ENCODE assay signal across 14 cellular contexts in genomic region chr16:87926246-87927194, GRCh38. TPM values are rescaled to one million over a fixed set of nuclear protein-coding genes. Genes with fewer than 3 reads are reported as not detected.
DNase-seq lines count a peak whose midpoint lies in the region; ATAC-seq and TF ChIP-seq lines count a peak whose summit lies in the region.
"Had no signal": no experiment of that assay in that cellular context is flagged by ENCODE, and none has a peak within 500 bp of the region (broad histone marks: within the 10 kb centered on the region; RNA-seq: fewer than 3 reads in every experiment).

No MANE protein-coding gene starts in this region.

- no peaks in the 10 kb centered on the region for H3K9me2 ChIP-seq in hepatocyte (replicated peaks; ENCODE audit: insufficient read depth)

- H4K5ac ChIP-seq in H9 (ENCODE audit: insufficient read length, low read depth, low read length): no peak overlapping the region

- no peak overlapping the region for H3K18ac ChIP-seq in H9 (ENCODE audit: insufficient read length, low read depth, low read length)

- H3K14ac ChIP-seq in H9 (ENCODE audit: insufficient read depth, low read length): peak overlapping the region; percentile 40; the same call in 1 of the 2 replicates

- no peaks in the 10 kb centered on the region for H4K20me1 ChIP-seq in H9 (ENCODE audit: control insufficient read depth, insufficient read depth, insufficient read length)
- H4K20me1 ChIP-seq in hepatocyte (ENCODE audit: insufficient read depth, poor library complexity, severe bottlenecking): no peaks in the 10 kb centered on the region

- H3T11ph ChIP-seq in H9 (ENCODE audit: low read length): no peak overlapping the region

- no peak overlapping the region for H2BK5ac ChIP-seq in H9 (ENCODE audit: insufficient read length, low read length)

- no peak overlapping the region for H3K27ac ChIP-seq in H9 (ENCODE audit: insufficient read length, low read depth, low read length)
- peak overlapping the region; percentile 59 for H3K27ac ChIP-seq in WERI-Rb-1
- no peak overlapping the region for H3K27ac ChIP-seq in hepatocyte
- no peak overlapping the region for H3K27ac ChIP-seq in right atrium auricular region
- H3K27ac ChIP-seq: breast epithelium had no signal

- H3K27ac Mint-ChIP-seq in H9: peak overlapping the region in 1 of 3 experiments; percentile 85; a peak in 3 of 7 replicates
- H3K27ac Mint-ChIP-seq in natural killer cell treated with Interleukin-12 subunit alpha and Interleukin-12 subunit beta and Interleukin-15 and Interleukin-18, amount 100 ng/mL, for 72 hours: no peak overlapping the region
- H3K27ac Mint-ChIP-seq: HFFc6 had no signal

- H2BK15ac ChIP-seq in H9 (ENCODE audit: low read depth, low read length): no peak overlapping the region; the same call in 1 of the 2 replicates

- no peak overlapping the region for H3K4me3 Mint-ChIP-seq in H9
- no peak overlapping the region for H3K4me3 Mint-ChIP-seq in natural killer cell treated with Interleukin-12 subunit alpha and Interleukin-12 subunit beta and Interleukin-15 and Interleukin-18, amount 100 ng/mL, for 72 hours
- H3K4me3 Mint-ChIP-seq: HFFc6 had no signal

- H3K36me3 ChIP-seq in WERI-Rb-1 (no peaks in the 10 kb centered on the region), hepatocyte (replicated peaks; ENCODE audit: insufficient read depth, low read depth) (no peaks in the 10 kb centered on the region), right atrium auricular region (no peaks in the 10 kb centered on the region)
- H3K36me3 ChIP-seq: breast epithelium, MG63, pancreas had no signal

- H3K23me2 ChIP-seq in H9 (ENCODE audit: insufficient read length, low read depth, low read length, poor library complexity, severe bottlenecking): no peaks in the 10 kb centered on the region

- H2BK12ac ChIP-seq in H9 (ENCODE audit: insufficient read length, low read depth, low read length): no peak overlapping the region

- no peaks in the 10 kb centered on the region for H3K27me3 ChIP-seq in H9 (ENCODE audit: insufficient read depth, low read length)
- no peaks in the 10 kb centered on the region for H3K27me3 ChIP-seq in WERI-Rb-1 (ENCODE audit: insufficient read depth, low read depth, severe bottlenecking)
- H3K27me3 ChIP-seq in hepatocyte: no peaks in the 10 kb centered on the region
- H3K27me3 ChIP-seq in right atrium auricular region: no peaks in the 10 kb centered on the region
- H3K27me3 ChIP-seq: breast epithelium, MG63, pancreas had no signal

- DNase-seq in DMS153 treated with DMSO at 0.1 percent for 48 hours (lab: John Stamatoyannopoulos, UW; ENCODE audit: unreplicated experiment) (peak; percentile 59), H9 (no peak), WERI-Rb-1 (no peak), hepatocyte (ENCODE audit: low spot score) (no peak), right atrium auricular region (ENCODE audit: low spot score) (no peak), D341Med (ENCODE audit: low spot score) (no peak), HUDEP-2 (lab: John Stamatoyannopoulos, UW; ENCODE audit: unreplicated experiment in 76 of 76) (no peak)
- DNase-seq in natural killer cell treated with Interleukin-12 subunit alpha and Interleukin-12 subunit beta and Interleukin-15 and Interleukin-18, amount 100 ng/mL, for 72 hours (ENCODE audit: low spot score): peak; percentile 44
- DNase-seq: DND-41, HFFc6, MG63 had no signal

- no peak for TF ChIP-seq CTCF in H9 (conservative IDR thresholded peaks at IDR 0.05)
- no peak for TF ChIP-seq CTCF in WERI-Rb-1 (IDR thresholded peaks at IDR 0.05; ENCODE audit: low read depth, low read length)
- TF ChIP-seq CTCF in hepatocyte (IDR thresholded peaks at IDR 0.05; ENCODE audit: poor library complexity): no peak
- no peak for TF ChIP-seq CTCF in right atrium auricular region (IDR thresholded peaks at IDR 0.05)

- H3K79me1 ChIP-seq in H9 (ENCODE audit: insufficient read depth, low read depth, low read length, poor library complexity, severe bottlenecking): no peaks in the 10 kb centered on the region

- no peak overlapping the region for H2AK5ac ChIP-seq in H9 (ENCODE audit: insufficient read length, low read length)

- no peaks in the 10 kb centered on the region for H3K9me3 ChIP-seq in H9 (ENCODE audit: control insufficient read depth, low read depth, low read length)
- no peaks in the 10 kb centered on the region for H3K9me3 ChIP-seq in WERI-Rb-1 (ENCODE audit: severe bottlenecking)
- no peaks in the 10 kb centered on the region for H3K9me3 ChIP-seq in hepatocyte (ENCODE audit: low read depth)
- no peaks in the 10 kb centered on the region for H3K9me3 ChIP-seq in right atrium auricular region
- H3K9me3 ChIP-seq: breast epithelium, MG63, pancreas had no signal

- H3K4me2 ChIP-seq in H9 (ENCODE audit: insufficient read depth, insufficient read length, low read length) (no peak overlapping the region), hepatocyte (no peak overlapping the region)

- H3K79me2 ChIP-seq in H9 (ENCODE audit: insufficient read depth, low read length) (no peaks in the 10 kb centered on the region), hepatocyte (no peaks in the 10 kb centered on the region)

- no peaks in the 10 kb centered on the region for H3K4me1 ChIP-seq in H9 (ENCODE audit: insufficient read depth, low read length)
- no peaks in the 10 kb centered on the region for H3K4me1 ChIP-seq in hepatocyte (ENCODE audit: insufficient read depth)
- no peaks in the 10 kb centered on the region for H3K4me1 ChIP-seq in right atrium auricular region
- H3K4me1 ChIP-seq: breast epithelium had no signal

- no peak overlapping the region for H3K4me3 ChIP-seq in WERI-Rb-1 (ENCODE audit: low read depth, low read length)
- no peak overlapping the region for H3K4me3 ChIP-seq in hepatocyte
- H3K4me3 ChIP-seq in right atrium auricular region: no peak overlapping the region
- H3K4me3 ChIP-seq: breast epithelium, MG63, pancreas had no signal

- H3K4me1 Mint-ChIP-seq in H9: peaks cover 23 to 29% of the 10 kb centered on the region in 2 experiments
- peaks cover 0 to 5% of the 10 kb centered on the region in 2 donors for H3K4me1 Mint-ChIP-seq in natural killer cell treated with Interleukin-12 subunit alpha and Interleukin-12 subunit beta and Interleukin-15 and Interleukin-18, amount 100 ng/mL, for 72 hours (ENCODE audit: low read depth in 2 of 2)

- H2BK120ac ChIP-seq in H9 (ENCODE audit: low read depth, low read length, poor library complexity, severe bottlenecking): no peak overlapping the region

- peaks cover 15% of the 10 kb centered on the region for H3K27me3 Mint-ChIP-seq in H9 (ENCODE audit: low read depth)
- peaks cover 9 to 14% of the 10 kb centered on the region in 2 donors for H3K27me3 Mint-ChIP-seq in natural killer cell treated with Interleukin-12 subunit alpha and Interleukin-12 subunit beta and Interleukin-15 and Interleukin-18, amount 100 ng/mL, for 72 hours

- H2BK20ac ChIP-seq in H9 (ENCODE audit: low read depth, low read length, poor library complexity, severe bottlenecking): no peak overlapping the region

- no peak overlapping the region for H4K8ac ChIP-seq in H9 (replicated peaks; ENCODE audit: insufficient read length, low read depth, low read length)

- H3K9ac ChIP-seq in H9 (ENCODE audit: extremely low read depth, insufficient read length, low read length): no peak overlapping the region

- H4K91ac ChIP-seq in H9 (ENCODE audit: insufficient read length, low read depth, low read length): no peak overlapping the region

- H3K23ac ChIP-seq in H9 (ENCODE audit: insufficient read length, low read depth, low read length): no peak overlapping the region

- H2AFZ ChIP-seq in H9 (ENCODE audit: low read length) (no peak overlapping the region), hepatocyte (no peak overlapping the region)

- H3K4ac ChIP-seq in H9 (ENCODE audit: low read depth, low read length): no peak overlapping the region

- no peaks in the 10 kb centered on the region; a peak in 1 of 5 replicates for H3K9me3 Mint-ChIP-seq in H9
- H3K9me3 Mint-ChIP-seq in natural killer cell treated with Interleukin-12 subunit alpha and Interleukin-12 subunit beta and Interleukin-15 and Interleukin-18, amount 100 ng/mL, for 72 hours: no peaks in the 10 kb centered on the region
- H3K9me3 Mint-ChIP-seq: HFFc6 had no signal

- no peak overlapping the region for H3K56ac ChIP-seq in H9 (ENCODE audit: insufficient read length, low read depth, low read length)

- ATAC-seq in natural killer cell treated with Interleukin-12 subunit alpha and Interleukin-12 subunit beta and Interleukin-15 and Interleukin-18, amount 100 ng/mL, for 72 hours: no peak
- ATAC-seq: pancreas had no signal

- WGBS in H9 (ENCODE audit: extremely low coverage, insufficient read length, low lambda C conversion rate): no CpG with 5 or more reads among the region's 44 CpGs
- WGBS in hepatocyte (ENCODE audit: low lambda C conversion rate, missing lambda C conversion rate): 87% methylated on average over 44 of the region's 44 CpGs

- no peaks in the 10 kb centered on the region for H3K36me3 Mint-ChIP-seq in H9 (ENCODE audit: insufficient read depth in 1 of 3, low read depth in 3 of 3)
- no peaks in the 10 kb centered on the region for H3K36me3 Mint-ChIP-seq in natural killer cell treated with Interleukin-12 subunit alpha and Interleukin-12 subunit beta and Interleukin-15 and Interleukin-18, amount 100 ng/mL, for 72 hours

RNA-seq across cellular contexts. Expression of gene CA5A, which starts 9.8 kb away (rescaled TPM):
- total RNA-seq in H9 (2021): not detected in 2 replicates
- not detected for total RNA-seq in natural killer cell treated with Interleukin-12 subunit alpha and Interleukin-12 subunit beta and Interleukin-15 and Interleukin-18, amount 100 ng/mL, for 72 hours
- total RNA-seq in hepatocyte: 1.7 and 1.9 TPM in 2 replicates
- 0.91 and 1.0 TPM in 2 replicates for polyA plus RNA-seq in hepatocyte
- not detected for total RNA-seq in right atrium auricular region
- total RNA-seq: breast epithelium, HFFc6, kidney epithelial cell, pancreas had no signal

RNA-seq across cellular contexts. Expression of gene BANP, which starts 24.7 kb away (rescaled TPM):
- total RNA-seq in H9 (2021) (24.3 and 24.9 TPM in 2 replicates), hepatocyte (17.9 and 23.8 TPM in 2 replicates), right atrium auricular region (10 to 100 TPM; 10.4 to 14.4 TPM)
- 10 to 100 TPM; 31.3 to 59.2 TPM for total RNA-seq in natural killer cell treated with Interleukin-12 subunit alpha and Interleukin-12 subunit beta and Interleukin-15 and Interleukin-18, amount 100 ng/mL, for 72 hours
- 17.3 and 22.8 TPM in 2 replicates for polyA plus RNA-seq in hepatocyte

RNA-seq across cellular contexts. Expression of gene SLC7A5, which starts 57.2 kb away (rescaled TPM):
- total RNA-seq in H9 (2021): 217 TPM in 2 replicates
- total RNA-seq in natural killer cell treated with Interleukin-12 subunit alpha and Interleukin-12 subunit beta and Interleukin-15 and Interleukin-18, amount 100 ng/mL, for 72 hours: 100 to 1,000 TPM; 142 to 348 TPM
- total RNA-seq in hepatocyte: 20.4 and 29.3 TPM in 2 replicates
- 52.5 and 56.2 TPM in 2 replicates for polyA plus RNA-seq in hepatocyte
- 10 to 100 TPM in 1 of 2 donors, 1 to 10 TPM in 1; 5.8 to 12.8 TPM for total RNA-seq in right atrium auricular region

Comparison
In these comparisons a context has a peak if more than half of its experiments do, and no peak if none do; other contexts are left out.
1. DNase-seq: peak in DMS153 treated with DMSO at 0.1 percent for 48 hours (single experiment) and natural killer cell treated with Interleukin-12 subunit alpha and Interleukin-12 subunit beta and Interleukin-15 and Interleukin-18, amount 100 ng/mL, for 72 hours (single experiment); none in H9 (single experiment), WERI-Rb-1 (single experiment), hepatocyte (single experiment), right atrium auricular region (single experiment), D341Med (single experiment) and HUDEP-2 (0 of 76).